8 cellular contexts compared by ENCODE assay signal in the genomic region with DNA sequence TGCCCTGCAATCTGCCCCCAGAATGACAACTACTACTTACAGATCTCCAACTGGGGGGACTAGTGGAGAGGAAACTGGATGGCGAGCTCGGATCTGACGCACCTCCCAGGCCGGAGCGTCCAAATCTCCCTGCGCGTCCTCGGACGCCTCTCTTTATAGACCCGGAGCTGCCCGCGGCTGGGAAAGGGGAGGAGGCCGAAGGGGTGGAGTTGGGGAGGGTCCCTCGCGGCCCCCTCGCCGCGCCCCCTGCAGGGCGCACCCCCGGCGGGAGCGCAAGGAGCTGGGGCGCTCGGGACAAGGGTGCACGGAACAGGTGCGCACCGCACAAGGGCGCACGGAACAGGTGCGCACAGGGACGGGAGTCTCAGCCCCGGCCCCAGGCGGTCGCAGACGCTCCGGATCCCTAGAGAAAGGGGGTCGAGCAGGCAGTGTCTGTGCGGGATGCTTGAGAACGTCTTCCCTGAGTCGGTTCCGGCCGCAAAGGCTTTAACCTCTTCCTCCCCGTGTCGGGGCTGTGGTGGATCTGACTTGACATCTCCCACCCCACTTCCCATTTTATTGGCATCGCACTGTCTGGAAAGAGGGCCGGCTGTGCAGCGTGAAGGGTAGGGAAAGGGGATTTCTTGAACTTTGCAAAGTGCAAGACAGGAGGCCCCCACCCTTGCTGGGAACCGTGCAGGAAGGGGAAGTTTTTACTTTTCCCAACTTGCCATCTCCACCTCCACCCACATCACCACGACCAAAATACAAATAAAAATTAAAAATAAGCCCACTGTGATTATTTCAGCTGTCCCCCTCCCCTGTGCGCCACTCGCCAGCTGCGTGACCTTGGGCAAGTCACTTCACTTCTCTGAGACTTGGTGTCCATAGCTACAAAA. TPM values are rescaled to one million over a fixed set of nuclear protein-coding genes. Genes with fewer than 3 reads are reported as not detected.
DNase-seq lines count a peak whose midpoint lies in the region; ATAC-seq and TF ChIP-seq lines count a peak whose summit lies in the region.

A gene (minus strand): TSS at position 128 of the 878 bp plus-strand sequence. CDS start 18,776 bp downstream, outside the sequence.

- peaks cover 6% of the 10 kb centered on the region for H3K27me3 ChIP-seq in CD8-positive, alpha-beta T cell (ENCODE audit: insufficient read depth, low read length)
- peaks cover 9% of the 10 kb centered on the region; the same call in 1 of the 2 replicates for H3K27me3 ChIP-seq in SJCRH30

- no peak within 1 kb of the TSS for H3K27ac ChIP-seq in CD8-positive, alpha-beta T cell (ENCODE audit: low read depth, low read length)
- no peak within 1 kb of the TSS for H3K27ac ChIP-seq in SJCRH30

- H3K27me3 Mint-ChIP-seq in CD8-positive, alpha-beta T cell (ENCODE audit: low read depth), result peaks cover 39% of the 10 kb centered on the region
- H3K27me3 Mint-ChIP-seq in osteocyte (ENCODE audit: unreplicated experiment), result peaks cover 38% of the 10 kb centered on the region

- intact Hi-C loops in CD8-positive, alpha-beta T cell (cut with DNase I, micrococcal nuclease), result no loop called here

- no peak for DNase-seq in CD8-positive, alpha-beta T cell
- no peak for DNase-seq in SJCRH30
- DNase-seq in fibroblast of pulmonary artery (ENCODE audit: low read depth), result no peak
- no peak for DNase-seq in osteocyte (ENCODE audit: extremely low spot score, unreplicated experiment)
- DNase-seq in NCI-H146 (lab: John Stamatoyannopoulos, UW), result no peak

- H3K4me3 ChIP-seq in CD8-positive, alpha-beta T cell (ENCODE audit: low read depth, low read length), result peak within 1 kb of the TSS; percentile 9
- H3K4me3 ChIP-seq in SJCRH30 (peak within 1 kb of the TSS; percentile 39), fibroblast of pulmonary artery (replicated peaks; ENCODE audit: low read depth, low read length) (peak within 1 kb of the TSS; percentile 32)

- peaks cover 5% of the 10 kb centered on the region for H3K4me1 Mint-ChIP-seq in CD8-positive, alpha-beta T cell (ENCODE audit: low read depth)
- H3K4me1 Mint-ChIP-seq in osteocyte (ENCODE audit: unreplicated experiment), result peaks cover 11% of the 10 kb centered on the region

- CTCF ChIA-PET in CD8-positive, alpha-beta T cell (lab: Charles Lee), result no interaction called here

- H3K4me3 Mint-ChIP-seq in CD8-positive, alpha-beta T cell, result no peak within 1 kb of the TSS
- peak within 1 kb of the TSS; percentile 81 for H3K4me3 Mint-ChIP-seq in osteocyte (ENCODE audit: unreplicated experiment)

- no peaks in the 10 kb centered on the region for H3K9me3 Mint-ChIP-seq in CD8-positive, alpha-beta T cell
- H3K9me3 Mint-ChIP-seq in osteocyte (ENCODE audit: unreplicated experiment), result no peaks in the 10 kb centered on the region

- no peaks in the 10 kb centered on the region for H3K36me3 ChIP-seq in CD8-positive, alpha-beta T cell (ENCODE audit: insufficient read depth, low read length)
- H3K36me3 ChIP-seq in SJCRH30, result no peaks in the 10 kb centered on the region

- POLR2A ChIA-PET in CD8-positive, alpha-beta T cell (lab: Charles Lee), result no interaction called here

- no peak for ATAC-seq in CD8-positive, alpha-beta T cell
- ATAC-seq in GM21529 (IDR thresholded peaks at IDR 0.05; ENCODE audit: unreplicated experiment), result no peak
- ATAC-seq in GM21367 (IDR thresholded peaks at IDR 0.05; ENCODE audit: unreplicated experiment), result no peak
- no peak for ATAC-seq in GM18520 (IDR thresholded peaks at IDR 0.05; ENCODE audit: unreplicated experiment)

- H3K9me3 ChIP-seq in CD8-positive, alpha-beta T cell (ENCODE audit: low read length), result no peaks in the 10 kb centered on the region
- H3K9me3 ChIP-seq in SJCRH30 (replicated peaks), result no peaks in the 10 kb centered on the region

- no peaks in the 10 kb centered on the region for H3K36me3 Mint-ChIP-seq in CD8-positive, alpha-beta T cell
- no peaks in the 10 kb centered on the region for H3K36me3 Mint-ChIP-seq in osteocyte (ENCODE audit: unreplicated experiment)

- H3K4me1 ChIP-seq in CD8-positive, alpha-beta T cell (ENCODE audit: insufficient read depth, low read length), result peaks cover 10% of the 10 kb centered on the region
- H3K4me1 ChIP-seq in SJCRH30, result no peaks in the 10 kb centered on the region

- no peak for TF ChIP-seq CTCF in CD8-positive, alpha-beta T cell (IDR thresholded peaks at IDR 0.05)
- TF ChIP-seq CTCF in fibroblast of pulmonary artery (IDR thresholded peaks at IDR 0.05; ENCODE audit: low read length, missing control alignments) (no peak), osteocyte (IDR thresholded peaks at IDR 0.05) (no peak)

- H3K27ac Mint-ChIP-seq in CD8-positive, alpha-beta T cell, result no peak within 1 kb of the TSS
- peak within 1 kb of the TSS; percentile 33 for H3K27ac Mint-ChIP-seq in osteocyte (ENCODE audit: unreplicated experiment)

RNA-seq across cellular contexts. Expression of the gene that starts here (rescaled TPM):
- not detected for total RNA-seq in CD8-positive, alpha-beta T cell
- 0.03 and 0.08 TPM in 2 replicates for total RNA-seq in SJCRH30 (2014; rRNA removed; shearing (Covaris generic))
- 1.9 and 2.0 TPM in 2 replicates for total RNA-seq in osteocyte
